9 cellular contexts compared by ENCODE assay signal in genomic region chr12:98635657-98636323, GRCh38. TPM values are rescaled to one million over a fixed set of nuclear protein-coding genes. Genes with fewer than 3 reads are reported as not detected.
DNase-seq lines count a peak whose midpoint lies in the region; ATAC-seq and TF ChIP-seq lines count a peak whose summit lies in the region.
"Had no signal": no experiment of that assay in that cellular context is flagged by ENCODE, and none has a peak within 500 bp of the region (broad histone marks: within the 10 kb centered on the region; RNA-seq: fewer than 3 reads in every experiment).

No MANE protein-coding gene starts in this region.

- in situ Hi-C loops in gastrocnemius medialis (cut with MboI; ENCODE audit: low sequenced_read_pairs in 4 of 4): no loop called here
- in situ Hi-C loops in KBM-7 (cut with MboI; ENCODE audit: low pct_unique_long_range_greater_than_20kb, low sequenced_read_pairs): no loop called here

- TF ChIP-seq POLR2A in gastrocnemius medialis (IDR thresholded peaks at IDR 0.05): no peak

- H3K27me3 ChIP-seq in gastrocnemius medialis: no peaks in the 10 kb centered on the region

- H3K4me1 ChIP-seq in gastrocnemius medialis: no peaks in the 10 kb centered on the region

- no peak for TF ChIP-seq CTCF in gastrocnemius medialis (IDR thresholded peaks at IDR 0.05 in 4 of 5, conservative IDR thresholded peaks at IDR 0.05 in 1 of 5)

- no peak overlapping the region for H3K4me3 ChIP-seq in gastrocnemius medialis
- H3K4me3 ChIP-seq: thoracic aorta had no signal

- ATAC-seq in GM21723 (IDR thresholded peaks at IDR 0.05; ENCODE audit: unreplicated experiment) (peak; percentile 86), HG02970 (IDR thresholded peaks at IDR 0.05; ENCODE audit: low FRiP score, unreplicated experiment) (no peak), gastrocnemius medialis (no peak)

- DNase-seq in GM04503 (ENCODE audit: low read depth): peak; percentile 42
- DNase-seq in LoVo (ENCODE audit: low spot score): peak; percentile 44
- peak; percentile 69 for DNase-seq in dermis blood vessel endothelial cell
- no peak for DNase-seq in gastrocnemius medialis
- no peak for DNase-seq in KBM-7
- no peak for DNase-seq in globus pallidus (ENCODE audit: low spot score)

- H3K27ac ChIP-seq in gastrocnemius medialis: no peak overlapping the region
- H3K27ac ChIP-seq: thoracic aorta had no signal

- H3K36me3 ChIP-seq in gastrocnemius medialis: no peaks in the 10 kb centered on the region

- intact Hi-C loops in gastrocnemius medialis (cut with DNase I; ENCODE audit: low total_unique reads): no loop called here

- no peaks in the 10 kb centered on the region for H3K9me3 ChIP-seq in gastrocnemius medialis
- H3K9me3 ChIP-seq: thoracic aorta had no signal

RNA-seq across cellular contexts. Expression of gene IKBIP, which starts 8.8 kb away (rescaled TPM):
- total RNA-seq in dermis blood vessel endothelial cell (44.4 and 51.6 TPM in 2 replicates), gastrocnemius medialis (1 to 10 TPM in 3 of 4 donors, under 1 TPM in 1; 0.78 to 3.7 (median 2.9) TPM)

RNA-seq across cellular contexts. Expression of gene APAF1, which starts 9.3 kb away (rescaled TPM):
- 29.1 and 37.3 TPM in 2 replicates for total RNA-seq in dermis blood vessel endothelial cell
- total RNA-seq in gastrocnemius medialis: 10 to 100 TPM in 1 of 4 donors, 1 to 10 TPM in 3; 5.8 to 11.5 (median 7.0) TPM

RNA-seq across cellular contexts. Expression of gene SLC25A3, which starts 42.3 kb away (rescaled TPM):
- total RNA-seq in dermis blood vessel endothelial cell: 657 and 845 TPM in 2 replicates
- total RNA-seq in gastrocnemius medialis: 1,000 to 10,000 TPM in 2 of 4 donors, 100 to 1,000 TPM in 2; 870 to 1,994 (median 1,275) TPM

Comparison
In these comparisons a context has a peak if more than half of its experiments do, and no peak if none do; other contexts are left out.
1. DNase-seq: peak in GM04503 (single experiment), LoVo (single experiment) and dermis blood vessel endothelial cell (single experiment); none in gastrocnemius medialis (0 of 2), KBM-7 (single experiment) and globus pallidus (single experiment).